ENCODE assay signal across 16 cellular contexts in the genomic region with DNA sequence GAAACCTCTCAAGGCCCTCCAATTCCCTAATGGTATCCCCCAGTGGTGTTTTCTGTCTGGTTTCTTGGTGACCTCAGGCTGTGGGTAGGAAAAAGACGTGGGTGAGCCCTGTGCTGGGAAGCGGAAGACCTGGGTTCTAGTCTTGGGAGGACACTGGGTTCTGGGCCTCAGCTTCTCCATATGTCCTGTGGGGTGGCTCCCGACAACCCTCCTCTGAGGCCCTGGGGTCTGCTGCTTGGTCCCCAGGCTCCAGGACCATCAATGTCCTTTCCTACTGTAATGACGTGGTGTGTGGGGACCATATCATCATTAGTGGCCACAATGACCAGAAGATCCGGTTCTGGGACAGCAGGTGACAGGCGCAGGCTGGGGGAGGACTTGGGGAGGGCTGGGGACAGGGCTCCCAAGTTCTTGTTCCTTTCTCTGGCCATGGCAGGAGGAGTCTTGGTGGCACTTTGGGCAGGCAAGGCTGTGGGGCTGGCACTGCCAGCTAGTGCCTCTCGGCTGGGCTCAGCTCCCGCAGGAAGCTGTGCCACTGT. TPM values are rescaled to one million over a fixed set of nuclear protein-coding genes. Genes with fewer than 3 reads are reported as not detected.
DNase-seq lines count a peak whose midpoint lies in the region; ATAC-seq and TF ChIP-seq lines count a peak whose summit lies in the region.
"Had no signal": no experiment of that assay in that cellular context is flagged by ENCODE, and none has a peak within 500 bp of the region (broad histone marks: within the 10 kb centered on the region; RNA-seq: fewer than 3 reads in every experiment).

No MANE protein-coding gene starts in this region.

- no peaks in the 10 kb centered on the region for H3K9me3 ChIP-seq in spleen
- H3K9me3 ChIP-seq: A549, gastroesophageal sphincter had no signal

- no peak for DNase-seq in activated CD4-positive, alpha-beta T cell treated with anti-CD3 and anti-CD28 coated beads, Interleukin-2, amount 10 ng/mL, durations not matched to agents 7 days and 5 days
- no peak for DNase-seq in activated CD4-positive, alpha-beta T cell treated with anti-CD3 and anti-CD28 coated beads for 1 hour
- DNase-seq in RWPE1 (ENCODE audit: low spot score) = no peak
- DNase-seq in effector memory CD8-positive, alpha-beta T cell = no peak
- no peak for DNase-seq in spleen
- DNase-seq in stimulated activated CD4-positive, alpha-beta T cell treated with anti-CD3 and anti-CD28 coated beads, Interleukin-4, amount 100 ng/mL, for 4 hours = no peak
- DNase-seq in CD1c-positive myeloid dendritic cell (ENCODE audit: extremely low spot score) = no peak
- DNase-seq: activated T-cell treated with anti-CD3 and anti-CD28 coated beads for 4 hours, COR-L47, H9, NCI-H526 treated with DMSO at 0.1 percent for 48 hours, WERI-Rb-1 had no signal

- H3K4me1 ChIP-seq in spleen = peaks cover 20 to 89% (median 43%) of the 10 kb centered on the region in 6 donors

- TF ChIP-seq POLR2A in spleen (IDR thresholded peaks at IDR 0.05) = no peak

- intact Hi-C loops in spleen (cut with DNase I; ENCODE audit: low total_unique reads) = no loop called here

- H3K27me3 Mint-ChIP-seq in activated CD4-positive, alpha-beta T cell treated with anti-CD3 and anti-CD28 coated beads, Interleukin-2, amount 10 ng/mL, durations not matched to agents 7 days and 5 days = no peaks in the 10 kb centered on the region
- no peaks in the 10 kb centered on the region for H3K27me3 Mint-ChIP-seq in effector memory CD8-positive, alpha-beta T cell

- H3K27ac ChIP-seq in RWPE1 = peak overlapping the region; percentile 19
- H3K27ac ChIP-seq in spleen = peak overlapping the region; percentile 53 to 88 (median 82)
- H3K27ac ChIP-seq: A549, WERI-Rb-1 had no signal

- no peaks in the 10 kb centered on the region for H3K27me3 ChIP-seq in spleen (replicated peaks in 1 of 7)
- H3K27me3 ChIP-seq: gastroesophageal sphincter had no signal

- H3K4me3 Mint-ChIP-seq in activated CD4-positive, alpha-beta T cell treated with anti-CD3 and anti-CD28 coated beads, Interleukin-2, amount 10 ng/mL, durations not matched to agents 7 days and 5 days = no peak overlapping the region
- peak overlapping the region in 1 of 2 donors; percentile 69 for H3K4me3 Mint-ChIP-seq in effector memory CD8-positive, alpha-beta T cell
- H3K4me3 Mint-ChIP-seq: H9 had no signal

- ATAC-seq in effector memory CD8-positive, alpha-beta T cell (replicated peaks) = no peak
- no peak for ATAC-seq in GM18909 (IDR thresholded peaks at IDR 0.05; ENCODE audit: poor library complexity, unreplicated experiment)
- ATAC-seq: A549, gastroesophageal sphincter, Panc1 had no signal

- H3K36me3 Mint-ChIP-seq in activated CD4-positive, alpha-beta T cell treated with anti-CD3 and anti-CD28 coated beads, Interleukin-2, amount 10 ng/mL, durations not matched to agents 7 days and 5 days (ENCODE audit: low read depth) = peaks cover 44% of the 10 kb centered on the region
- H3K36me3 Mint-ChIP-seq in effector memory CD8-positive, alpha-beta T cell (ENCODE audit: insufficient read depth) = peaks cover 52% of the 10 kb centered on the region

- H3K36me3 ChIP-seq in spleen = peaks cover 0 to 99% (median 66%) of the 10 kb centered on the region in 6 donors
- H3K36me3 ChIP-seq: WERI-Rb-1 had no signal

- POLR2A ChIA-PET in activated CD4-positive, alpha-beta T cell treated with anti-CD3 and anti-CD28 coated beads, Interleukin-2, amount 10 ng/mL, durations not matched to agents 7 days and 5 days (lab: Charles Lee) = interaction anchor here (1.2 kb wide), 1 partner anchor 102 kb away, joined by 3 read pairs; no protein-coding TSS in a partner anchor
- POLR2A ChIA-PET in RWPE1 (lab: Yijun Ruan, JAX; ENCODE audit: low non-redundant PET) = no interaction called here

- TF ChIP-seq CTCF in RWPE1 (conservative IDR thresholded peaks at IDR 0.05; ENCODE audit: low read depth) = no peak
- no peak for TF ChIP-seq CTCF in spleen (IDR thresholded peaks at IDR 0.05 in 8 of 11, conservative IDR thresholded peaks at IDR 0.05 in 3 of 11)

- no peaks in the 10 kb centered on the region for H3K9me3 Mint-ChIP-seq in activated CD4-positive, alpha-beta T cell treated with anti-CD3 and anti-CD28 coated beads, Interleukin-2, amount 10 ng/mL, durations not matched to agents 7 days and 5 days
- H3K9me3 Mint-ChIP-seq in effector memory CD8-positive, alpha-beta T cell = no peaks in the 10 kb centered on the region
- H3K9me3 Mint-ChIP-seq: H9 had no signal

- H3K4me1 Mint-ChIP-seq in activated CD4-positive, alpha-beta T cell treated with anti-CD3 and anti-CD28 coated beads, Interleukin-2, amount 10 ng/mL, durations not matched to agents 7 days and 5 days = peaks cover 29% of the 10 kb centered on the region
- peaks cover 25 to 30% of the 10 kb centered on the region in 2 donors for H3K4me1 Mint-ChIP-seq in effector memory CD8-positive, alpha-beta T cell (ENCODE audit: low read depth in 2 of 2)

- H3K4me3 ChIP-seq in spleen = peak overlapping the region in 1 of 8 donors; percentile 36
- H3K4me3 ChIP-seq: A549, gastroesophageal sphincter had no signal

- CTCF ChIA-PET in activated CD4-positive, alpha-beta T cell treated with anti-CD3 and anti-CD28 coated beads, Interleukin-2, amount 10 ng/mL, durations not matched to agents 7 days and 5 days (lab: Charles Lee) = interaction anchor here (1.2 to 3.1 kb wide), 3 partner anchors 11 to 102 kb away, joined by 4 to 12 read pairs (median 11); no protein-coding TSS in a partner anchor
- CTCF ChIA-PET in RWPE1 (lab: Yijun Ruan, JAX) = interaction anchor here (0.6 to 1.2 kb wide), 4 partner anchors 13 to 480 kb away, joined by 3 read pairs; a partner anchor contains a TSS

- H3K27ac Mint-ChIP-seq in activated CD4-positive, alpha-beta T cell treated with anti-CD3 and anti-CD28 coated beads, Interleukin-2, amount 10 ng/mL, durations not matched to agents 7 days and 5 days = peak overlapping the region; percentile 83
- H3K27ac Mint-ChIP-seq in effector memory CD8-positive, alpha-beta T cell = peak overlapping the region; percentile 86 to 96
- H3K27ac Mint-ChIP-seq: H9 had no signal

- WGBS in spleen, 5 donors = 88 to 91% (median 90%) methylated on average over 8 of the region's 8 CpGs

RNA-seq across cellular contexts. Expression of a gene that starts 12.8 kb away (rescaled TPM):
- 100 to 1,000 TPM; 108 to 113 TPM for total RNA-seq in activated CD4-positive, alpha-beta T cell treated with anti-CD3 and anti-CD28 coated beads, Interleukin-2, amount 10 ng/mL, durations not matched to agents 7 days and 5 days
- total RNA-seq in spleen = 100 to 1,000 TPM; 212 to 368 (median 234) TPM
- polyA plus RNA-seq in spleen = 100 to 1,000 TPM in 2 of 3 donors, 10 to 100 TPM in 1; 96.9 to 343 (median 341) TPM

RNA-seq across cellular contexts. Expression of a gene that starts 33.2 kb away (rescaled TPM):
- 1 to 10 TPM; 4.5 to 6.4 TPM for total RNA-seq in activated CD4-positive, alpha-beta T cell treated with anti-CD3 and anti-CD28 coated beads, Interleukin-2, amount 10 ng/mL, durations not matched to agents 7 days and 5 days
- 10 to 100 TPM; 19.7 to 35.1 (median 27.9) TPM for total RNA-seq in spleen
- polyA plus RNA-seq in spleen = 10 to 100 TPM; 23.7 to 46.7 (median 31.9) TPM
